In the genomic region with DNA sequence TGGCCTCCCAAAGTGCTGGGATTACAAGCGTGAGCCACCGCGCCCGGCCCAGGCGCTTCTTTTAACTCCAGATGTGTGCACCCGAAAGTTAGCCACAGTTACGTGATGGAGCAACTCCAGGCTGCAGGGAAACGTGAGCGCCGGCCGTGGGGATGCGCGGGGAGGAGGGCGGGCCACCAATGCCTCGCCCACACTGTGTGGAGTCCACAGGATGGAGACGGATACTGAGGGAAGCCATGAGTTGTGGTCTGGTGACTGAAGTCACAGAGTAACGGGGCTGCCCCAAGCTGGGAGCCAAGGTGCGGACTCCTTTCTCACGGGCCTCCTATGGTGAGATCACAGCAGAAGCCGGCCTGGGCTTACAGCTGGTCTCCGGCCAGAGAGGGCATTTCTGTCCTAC, we compare ENCODE assay signal across 22 cellular contexts. TPM values are rescaled to one million over a fixed set of nuclear protein-coding genes. Genes with fewer than 3 reads are reported as not detected.
A peak's percentile ranks its signal among the peaks of the same experiment; 100 is the strongest.
DNase-seq lines count a peak whose midpoint lies in the region; ATAC-seq, FAIRE-seq and TF ChIP-seq lines count a peak whose summit lies in the region.
"Had no signal": no experiment of that assay in that cellular context is flagged by ENCODE, and none has a peak within 500 bp of the region (broad histone marks: within the 10 kb centered on the region; RNA-seq: fewer than 3 reads in every experiment).

No MANE protein-coding gene starts in this region.

- H3K27ac ChIP-seq in RWPE2 (ENCODE audit: poor library complexity, severe bottlenecking) (no peak overlapping the region), kidney (ENCODE audit: low read depth in 2 of 2, low read length in 2 of 2) (no peak overlapping the region), RWPE1 (no peak overlapping the region)
- H3K27ac ChIP-seq: A549 had no signal

- no peaks in the 10 kb centered on the region for H3K27me3 ChIP-seq in RWPE2 (ENCODE audit: insufficient read depth, poor library complexity, severe bottlenecking)

- POLR2A ChIA-PET in RWPE1 (lab: Yijun Ruan, JAX; ENCODE audit: low non-redundant PET): no interaction called here

- ATAC-seq in left ventricle myocardium superior (no peak), Right ventricle myocardium superior (ENCODE audit: poor library complexity) (no peak), RWPE2 (ENCODE audit: low read depth) (no peak)
- ATAC-seq: A549 had no signal

- H3K4me3 ChIP-seq in RWPE2 (ENCODE audit: severe bottlenecking) (no peak overlapping the region), kidney (ENCODE audit: low read length in 2 of 2) (no peak overlapping the region)
- H3K4me3 ChIP-seq: A549 had no signal

- intact Hi-C loops in left ventricle myocardium superior (cut with micrococcal nuclease): no loop called here
- intact Hi-C loops in Right ventricle myocardium superior (cut with DNase I): no loop called here
- intact Hi-C loops in kidney (cut with DNase I): no loop called here

- no peak overlapping the region for H3K9ac ChIP-seq in kidney (ENCODE audit: low read length in 2 of 2)

- H3K9me3 ChIP-seq in RWPE2 (ENCODE audit: severe bottlenecking): no peaks in the 10 kb centered on the region
- no peaks in the 10 kb centered on the region for H3K9me3 ChIP-seq in kidney (ENCODE audit: control insufficient read depth in 1 of 2, low read length in 2 of 2)
- H3K9me3 ChIP-seq: A549 had no signal

- H3K4me1 ChIP-seq in RWPE2 (ENCODE audit: insufficient read depth, poor library complexity, severe bottlenecking) (peaks cover 3% of the 10 kb centered on the region), kidney (ENCODE audit: control insufficient read depth in 1 of 2, insufficient read depth in 1 of 2, low read depth in 1 of 2, low read length in 2 of 2) (peaks cover 10% of the 10 kb centered on the region in 2 donors)

- peaks cover 37% of the 10 kb centered on the region for H3K36me3 ChIP-seq in RWPE2 (ENCODE audit: low read depth)
- peaks cover 6 to 12% of the 10 kb centered on the region in 2 donors for H3K36me3 ChIP-seq in kidney (ENCODE audit: control insufficient read depth in 1 of 2, insufficient read depth in 2 of 2, low read length in 2 of 2)

- CTCF ChIA-PET in RWPE1 (lab: Yijun Ruan, JAX): interaction anchor here (0.7 to 2.1 kb wide), 5 partner anchors 9 to 31 kb away, joined by 3 to 13 read pairs (median 3); no protein-coding TSS in a partner anchor

- peak; percentile 20 for DNase-seq in left ventricle myocardium superior
- DNase-seq in Right ventricle myocardium superior: no peak
- peak; percentile 79 for DNase-seq in RWPE2 (ENCODE audit: low spot score)
- peak; percentile 59 for DNase-seq in kidney
- no peak for DNase-seq in urothelium cell line (ENCODE audit: low spot score)
- no peak for DNase-seq in SK-N-DZ (ENCODE audit: low spot score)
- no peak for DNase-seq in RWPE1 (ENCODE audit: low spot score)
- DNase-seq: 8988T; ACHN; AML-193; C1 segment of cervical spinal cord; Calu3; CD4-positive, alpha-beta memory T cell; COR-L47; DND-41; GOT3; H7; HCEC 1CT had no signal

- FAIRE-seq in kidney (lab: Jason Lieb, UNC): no peak
- peak; percentile 90 for FAIRE-seq in urothelium cell line (lab: Jason Lieb, UNC)
- FAIRE-seq: A549, G401.6, GM12892 had no signal

- no peak for TF ChIP-seq CTCF in RWPE2 (IDR thresholded peaks at IDR 0.05; ENCODE audit: poor library complexity, severe bottlenecking)
- TF ChIP-seq CTCF in kidney (IDR thresholded peaks at IDR 0.05; ENCODE audit: borderline replicate concordance, extremely low read depth, insufficient read depth): no peak
- TF ChIP-seq CTCF in RWPE1 (conservative IDR thresholded peaks at IDR 0.05; ENCODE audit: low read depth): no peak

RNA-seq across cellular contexts. Expression of a gene that starts 23.2 kb away (rescaled TPM):
- total RNA-seq in left ventricle myocardium superior (24.3 TPM), Right ventricle myocardium superior (21.1 TPM), kidney (43.1 TPM)
- 21.9 TPM for polyA plus RNA-seq in kidney (ENCODE audit: insufficient read depth, low read depth, low replicate concordance)
- 41.9 and 44.5 TPM in 2 replicates for polyA plus RNA-seq in SK-N-DZ (2014; cell fraction: cytosol; rRNA removed)
- 34.4 and 56.3 TPM in 2 replicates for polyA plus RNA-seq in SK-N-DZ (2014; cell fraction: nucleus; rRNA removed)

RNA-seq across cellular contexts. Expression of a gene that starts 43.0 kb away (rescaled TPM):
- total RNA-seq in left ventricle myocardium superior (not detected), Right ventricle myocardium superior (0.22 TPM), kidney (4.0 TPM)
- 0.30 TPM for polyA plus RNA-seq in kidney (ENCODE audit: insufficient read depth, low read depth, low replicate concordance)
- polyA plus RNA-seq in SK-N-DZ (2014; cell fraction: cytosol; rRNA removed): 0.28 TPM in 1 of 2 replicates, not detected in the other
- polyA plus RNA-seq in SK-N-DZ (2014; cell fraction: nucleus; rRNA removed): 1.8 and 2.2 TPM in 2 replicates
- total RNA-seq: CD4-positive, alpha-beta memory T cell; H7 had no signal
- polyA plus RNA-seq: BJ; CD4-positive, alpha-beta memory T cell had no signal

Comparison
In these comparisons a context has a peak if more than half of its experiments do, and no peak if none do; other contexts are left out.
1. DNase-seq: peak in left ventricle myocardium superior (single experiment), RWPE2 (single experiment) and kidney (single experiment); none in Right ventricle myocardium superior (single experiment), urothelium cell line (single experiment), SK-N-DZ (single experiment) and RWPE1 (single experiment).